In genomic region chr3:160498202-160498601, GRCh38 we compare ENCODE assay signal across 28 cellular contexts.
"Had no signal": no experiment of that assay in that cellular context is flagged by ENCODE, and none has a peak within 500 bp of the region (broad histone marks: within the 10 kb centered on the region; RNA-seq: fewer than 3 reads in every experiment).

No MANE protein-coding gene starts in this region.

- H2AFZ ChIP-seq: neural progenitor cell, parathyroid adenoma had no signal

- H3K79me2 ChIP-seq: parathyroid adenoma had no signal

- H3K9me3 ChIP-seq: ovary, psoas muscle, spleen, suprapubic skin, testis, tibial artery, transverse colon, upper lobe of right lung, uterus had no signal

- H3K4me3 ChIP-seq: neural progenitor cell, ovary, psoas muscle, skin epidermis, smooth muscle cell, spleen, suprapubic skin, testis, tibial artery, transverse colon, upper lobe of right lung, uterus had no signal

- H3K9ac ChIP-seq: neural progenitor cell, parathyroid adenoma had no signal

- H3K4me2 ChIP-seq: neural progenitor cell, smooth muscle cell had no signal

- ATAC-seq: psoas muscle; right cardiac atrium; sciatic nerve; stimulated activated memory B cell treated with anti-CD40 and anti-IgM and Interleukin-4, amounts not matched to agents 10 μg/mL and 1 μg/mL and 100 μg/mL, for 72 hours; stimulated activated naive CD8-positive, alpha-beta T cell treated with anti-CD3 and anti-CD28 coated beads, Interleukin-15, amount 100 ng/mL, for 72 hours; stimulated activated naive CD8-positive, alpha-beta T cell treated with anti-CD3 and anti-CD28 coated beads, Interleukin-15, Interleukin-2, amounts not matched to agents 100 U/mL and 50 U/mL, for 24 hours; upper lobe of right lung had no signal

- DNase-seq: natural killer cell; occipital lobe; ovary; posterior cingulate gyrus; psoas muscle; right cardiac atrium; spleen; stimulated activated CD4-positive, alpha-beta T cell treated with anti-CD3 and anti-CD28 coated beads, Interleukin-12 subunit alpha, Interleukin-12 subunit beta, amount 100 ng/mL, for 4 hours; stimulated activated CD4-positive, alpha-beta T cell treated with anti-CD3 and anti-CD28 coated beads, Interleukin-1b, Interleukin-23, amount 100 ng/mL, for 48 hours; stimulated activated CD4-positive, alpha-beta T cell treated with anti-CD3 and anti-CD28 coated beads, Interleukin-4, amount 100 ng/mL, for 1 hour; stimulated activated CD4-positive, alpha-beta T cell treated with anti-CD3 and anti-CD28 coated beads, Interleukin-4, amount 100 ng/mL, for 4 hours; stimulated activated CD8-positive, alpha-beta memory T cell treated with anti-CD3 and anti-CD28 coated beads, Interleukin-4, amount 100 ng/mL, for 48 hours; stimulated activated naive CD4-positive, alpha-beta T cell; stimulated activated naive CD8-positive, alpha-beta T cell treated with anti-CD3 and anti-CD28 coated beads, Interleukin-15, amount 100 ng/mL, for 72 hours; stimulated activated naive CD8-positive, alpha-beta T cell treated with anti-CD3 and anti-CD28 coated beads, Interleukin-15, Interleukin-2, amounts not matched to agents 100 U/mL and 50 U/mL, for 24 hours; substantia nigra; testis; tibial artery; transverse colon; upper lobe of right lung; uterus had no signal

- H3K27me3 ChIP-seq: neural progenitor cell, ovary, spleen, suprapubic skin, testis, tibial artery, transverse colon, upper lobe of right lung, uterus had no signal

- H3K4me1 ChIP-seq: neural progenitor cell, parathyroid adenoma, psoas muscle, spleen, suprapubic skin, testis, tibial artery, transverse colon, upper lobe of right lung, uterus had no signal

- H3K27ac ChIP-seq: neural progenitor cell, ovary, parathyroid adenoma, psoas muscle, skin epidermis, spleen, suprapubic skin, testis, tibial artery, transverse colon, upper lobe of right lung, uterus had no signal

- H3K36me3 ChIP-seq: ovary, uterus had no signal
